In the genomic region with DNA sequence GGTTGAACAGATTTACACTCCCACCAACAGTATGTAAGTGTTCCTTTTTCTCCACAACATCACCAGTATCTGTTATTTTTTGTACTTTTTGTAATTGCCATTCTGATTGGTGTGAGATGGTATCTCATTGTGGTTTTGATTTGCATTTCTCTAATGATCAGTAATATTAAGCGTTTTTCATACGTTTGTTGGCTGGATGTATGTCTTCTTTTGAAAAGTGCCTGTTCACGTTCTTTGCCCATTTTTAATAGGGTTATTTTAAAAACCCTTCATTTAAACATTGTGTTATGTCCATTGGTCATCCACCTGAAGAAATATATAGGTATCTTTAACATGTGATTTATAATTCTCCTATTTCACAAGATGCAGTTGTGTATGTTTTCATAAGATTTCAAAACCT, we compare ENCODE assay signal across 38 cellular contexts.
"Had no signal": no experiment of that assay in that cellular context is flagged by ENCODE, and none has a peak within 500 bp of the region (broad histone marks: within the 10 kb centered on the region; RNA-seq: fewer than 3 reads in every experiment).

No MANE protein-coding gene starts in this region.

- H3K9me3 ChIP-seq: adrenal gland, body of pancreas, breast epithelium had no signal

- H3K27me3 Mint-ChIP-seq: activated naive CD4-positive, alpha-beta T cell treated with anti-CD3 and anti-CD28 coated beads, Interleukin-2, amount 10 ng/mL, durations not matched to agents 7 days and 5 days; activated naive CD4-positive, alpha-beta T cell treated with anti-CD3 and anti-CD28 coated beads, Interleukin-2, amount 50 U/mL, for 24 hours; activated naive CD8-positive, alpha-beta T cell; activated naive CD8-positive, alpha-beta T cell treated with anti-CD3 and anti-CD28 coated beads for 36 hours; activated naive CD8-positive, alpha-beta T cell treated with anti-CD3 and anti-CD28 coated beads, Interleukin-2, amount 10 ng/mL, durations not matched to agents 7 days and 5 days; activated naive CD8-positive, alpha-beta T cell treated with anti-CD3 and anti-CD28 coated beads, Interleukin-2, amount 50 U/mL, for 24 hours; activated T-cell treated with anti-CD3 and anti-CD28 coated beads, Interleukin-2, amount 50 U/mL, for 24 hours; activated T-helper 17 cell treated with anti-CD3 and anti-CD28 coated beads, Interleukin-2, amount 50 U/mL, for 72 hours; brain; central memory CD8-positive, alpha-beta T cell had no signal

- H3K4me3 Mint-ChIP-seq: activated naive CD4-positive, alpha-beta T cell treated with anti-CD3 and anti-CD28 coated beads for 36 hours; activated naive CD4-positive, alpha-beta T cell treated with anti-CD3 and anti-CD28 coated beads, Interleukin-2, amount 10 ng/mL, durations not matched to agents 7 days and 5 days; activated naive CD4-positive, alpha-beta T cell treated with anti-CD3 and anti-CD28 coated beads, Interleukin-2, amount 50 U/mL, for 24 hours; activated naive CD8-positive, alpha-beta T cell; activated naive CD8-positive, alpha-beta T cell treated with anti-CD3 and anti-CD28 coated beads for 36 hours; activated naive CD8-positive, alpha-beta T cell treated with anti-CD3 and anti-CD28 coated beads, Interleukin-2, amount 10 ng/mL, durations not matched to agents 7 days and 5 days; activated naive CD8-positive, alpha-beta T cell treated with anti-CD3 and anti-CD28 coated beads, Interleukin-2, amount 50 U/mL, for 24 hours; activated T-cell treated with anti-CD3 and anti-CD28 coated beads, Interleukin-2, amount 50 U/mL, for 24 hours; activated T-cell treated with anti-CD3 and anti-CD28 coated beads, Interleukin-2, amount 50 U/mL, for 4 hours; activated T-cell treated with anti-CD3 and anti-CD28 coated beads, Interleukin-2, amount 50 U/mL, for 72 hours; activated T-helper 1 cell treated with anti-CD3 and anti-CD28 coated beads, Interleukin-12 subunit alpha, Interleukin-12 subunit beta, Interleukin-2, Interleukin-4 antibody, amounts not matched to agents 30 ng/mL and 10 ng/mL and 1 ng/mL, durations not matched to agents 14 hours and 24 hours and 36 hours; activated T-helper 17 cell treated with anti-CD3 and anti-CD28 coated beads, Interleukin-2, amount 50 U/mL, for 72 hours; brain; central memory CD8-positive, alpha-beta T cell had no signal

- DNase-seq: activated effector memory CD4-positive, alpha-beta T cell treated with anti-CD3 and anti-CD28 coated beads, Interleukin-2, amount 50 U/mL, for 16 hours; activated effector memory CD4-positive, alpha-beta T cell treated with Interleukin-2 at 50 U/mL for 16 hours; activated gamma-delta T cell; activated gamma-delta T cell treated with Interleukin-2 at 50 U/mL for 16 hours; activated naive CD4-positive, alpha-beta T cell; activated naive CD4-positive, alpha-beta T cell treated with anti-CD3 and anti-CD28 coated beads for 36 hours; activated naive CD4-positive, alpha-beta T cell treated with anti-CD3 and anti-CD28 coated beads, Interleukin-2, amount 10 ng/mL, durations not matched to agents 7 days and 5 days; activated naive CD4-positive, alpha-beta T cell treated with anti-CD3 and anti-CD28 coated beads, Interleukin-2, amount 50 U/mL, for 16 hours; activated naive CD4-positive, alpha-beta T cell treated with Interleukin-2 at 50 U/mL for 16 hours; activated naive CD8-positive, alpha-beta T cell treated with anti-CD3 and anti-CD28 coated beads for 36 hours; activated naive CD8-positive, alpha-beta T cell treated with anti-CD3 and anti-CD28 coated beads, Interleukin-2, amount 10 ng/mL, durations not matched to agents 7 days and 5 days; activated naive CD8-positive, alpha-beta T cell treated with anti-CD3 and anti-CD28 coated beads, Interleukin-2, amount 50 U/mL, for 24 hours; activated T-cell treated with anti-CD3 and anti-CD28 coated beads, Interleukin-2, amount 50 U/mL, for 1 hour; activated T-cell treated with anti-CD3 and anti-CD28 coated beads, Interleukin-2, amount 50 U/mL, for 24 hours; activated T-cell treated with anti-CD3 and anti-CD28 coated beads, Interleukin-2, amount 50 U/mL, for 4 hours; activated T-cell treated with anti-CD3 and anti-CD28 coated beads, Interleukin-2, amount 50 U/mL, for 48 hours; activated T-cell treated with anti-CD3 and anti-CD28 coated beads, Interleukin-2, amount 50 U/mL, for 72 hours; adrenal gland; amniotic stem cell; amygdala; anterior cingulate cortex; aorta; body of pancreas; brain microvascular endothelial cell; caudate nucleus; central memory CD4-positive, alpha-beta T cell; cerebellar nuclear complex had no signal

- H3K36me3 ChIP-seq: adrenal gland, ascending aorta, brain microvascular endothelial cell, breast epithelium, cardiac muscle cell had no signal

- H3K4me3 ChIP-seq: adrenal gland, ascending aorta, body of pancreas, breast epithelium, cardiac muscle cell had no signal

- H3K4me1 Mint-ChIP-seq: activated naive CD4-positive, alpha-beta T cell treated with anti-CD3 and anti-CD28 coated beads, Interleukin-2, amount 10 ng/mL, durations not matched to agents 7 days and 5 days; activated naive CD4-positive, alpha-beta T cell treated with anti-CD3 and anti-CD28 coated beads, Interleukin-2, amount 50 U/mL, for 24 hours; activated naive CD8-positive, alpha-beta T cell treated with anti-CD3 and anti-CD28 coated beads for 36 hours; activated naive CD8-positive, alpha-beta T cell treated with anti-CD3 and anti-CD28 coated beads, Interleukin-2, amount 10 ng/mL, durations not matched to agents 7 days and 5 days; activated naive CD8-positive, alpha-beta T cell treated with anti-CD3 and anti-CD28 coated beads, Interleukin-2, amount 50 U/mL, for 24 hours; activated T-helper 17 cell treated with anti-CD3 and anti-CD28 coated beads, Interleukin-2, amount 50 U/mL, for 72 hours; brain; central memory CD8-positive, alpha-beta T cell had no signal

- H3K9me3 Mint-ChIP-seq: activated naive CD4-positive, alpha-beta T cell treated with anti-CD3 and anti-CD28 coated beads for 36 hours; activated naive CD4-positive, alpha-beta T cell treated with anti-CD3 and anti-CD28 coated beads, Interleukin-2, amount 10 ng/mL, durations not matched to agents 7 days and 5 days; activated naive CD4-positive, alpha-beta T cell treated with anti-CD3 and anti-CD28 coated beads, Interleukin-2, amount 50 U/mL, for 24 hours; activated naive CD8-positive, alpha-beta T cell treated with anti-CD3 and anti-CD28 coated beads, Interleukin-2, amount 10 ng/mL, durations not matched to agents 7 days and 5 days; activated naive CD8-positive, alpha-beta T cell treated with anti-CD3 and anti-CD28 coated beads, Interleukin-2, amount 50 U/mL, for 24 hours; activated T-cell treated with anti-CD3 and anti-CD28 coated beads, Interleukin-2, amount 50 U/mL, for 24 hours; activated T-helper 1 cell treated with anti-CD3 and anti-CD28 coated beads, Interleukin-12 subunit alpha, Interleukin-12 subunit beta, Interleukin-2, Interleukin-4 antibody, amounts not matched to agents 30 ng/mL and 10 ng/mL and 1 ng/mL, durations not matched to agents 14 hours and 24 hours and 36 hours; activated T-helper 2 cell treated with anti-CD3 and anti-CD28 coated beads, Interferon-gamma antibody, Interleukin-2, Interleukin-4, amounts not matched to agents 10 μg/mL and 5 μg/mL and 100 μg/mL, durations not matched to agents 14 hours and 24 hours and 36 hours had no signal

- H3K27ac ChIP-seq: adrenal gland, ascending aorta, body of pancreas, brain microvascular endothelial cell, breast epithelium, cardiac muscle cell had no signal

- H3K36me3 Mint-ChIP-seq: activated naive CD4-positive, alpha-beta T cell treated with anti-CD3 and anti-CD28 coated beads, Interleukin-2, amount 10 ng/mL, durations not matched to agents 7 days and 5 days; activated naive CD4-positive, alpha-beta T cell treated with anti-CD3 and anti-CD28 coated beads, Interleukin-2, amount 50 U/mL, for 24 hours; activated naive CD4-positive, alpha-beta T cell treated with anti-CD3 and anti-CD28 coated beads, Interleukin-2, amount 50 U/mL, for 72 hours; activated naive CD8-positive, alpha-beta T cell; activated naive CD8-positive, alpha-beta T cell treated with anti-CD3 and anti-CD28 coated beads for 36 hours; activated naive CD8-positive, alpha-beta T cell treated with anti-CD3 and anti-CD28 coated beads, Interleukin-2, amount 10 ng/mL, durations not matched to agents 7 days and 5 days; brain had no signal

- H3K27ac Mint-ChIP-seq: activated naive CD4-positive, alpha-beta T cell treated with anti-CD3 and anti-CD28 coated beads for 36 hours; activated naive CD4-positive, alpha-beta T cell treated with anti-CD3 and anti-CD28 coated beads, Interleukin-2, amount 10 ng/mL, durations not matched to agents 7 days and 5 days; activated naive CD4-positive, alpha-beta T cell treated with anti-CD3 and anti-CD28 coated beads, Interleukin-2, amount 50 U/mL, for 24 hours; activated naive CD4-positive, alpha-beta T cell treated with anti-CD3 and anti-CD28 coated beads, Interleukin-2, amount 50 U/mL, for 72 hours; activated naive CD8-positive, alpha-beta T cell; activated naive CD8-positive, alpha-beta T cell treated with anti-CD3 and anti-CD28 coated beads for 36 hours; activated naive CD8-positive, alpha-beta T cell treated with anti-CD3 and anti-CD28 coated beads, Interleukin-2, amount 10 ng/mL, durations not matched to agents 7 days and 5 days; activated naive CD8-positive, alpha-beta T cell treated with anti-CD3 and anti-CD28 coated beads, Interleukin-2, amount 50 U/mL, for 24 hours; activated T-cell treated with anti-CD3 and anti-CD28 coated beads, Interleukin-2, amount 50 U/mL, for 24 hours; activated T-cell treated with anti-CD3 and anti-CD28 coated beads, Interleukin-2, amount 50 U/mL, for 72 hours; activated T-helper 1 cell treated with anti-CD3 and anti-CD28 coated beads, Interleukin-12 subunit alpha, Interleukin-12 subunit beta, Interleukin-2, Interleukin-4 antibody, amounts not matched to agents 30 ng/mL and 10 ng/mL and 1 ng/mL, durations not matched to agents 14 hours and 24 hours and 36 hours; activated T-helper 17 cell treated with anti-CD3 and anti-CD28 coated beads, Interleukin-2, amount 50 U/mL, for 72 hours; activated T-helper 2 cell treated with anti-CD3 and anti-CD28 coated beads, Interferon-gamma antibody, Interleukin-2, Interleukin-4, amounts not matched to agents 10 μg/mL and 5 μg/mL and 100 μg/mL, durations not matched to agents 14 hours and 24 hours and 36 hours; brain had no signal

- H3K27me3 ChIP-seq: adrenal gland, ascending aorta, body of pancreas, brain microvascular endothelial cell, breast epithelium, cardiac muscle cell had no signal

- H3K4me1 ChIP-seq: adrenal gland, ascending aorta, body of pancreas, breast epithelium had no signal
